8 cellular contexts compared by ENCODE assay signal in the genomic region with DNA sequence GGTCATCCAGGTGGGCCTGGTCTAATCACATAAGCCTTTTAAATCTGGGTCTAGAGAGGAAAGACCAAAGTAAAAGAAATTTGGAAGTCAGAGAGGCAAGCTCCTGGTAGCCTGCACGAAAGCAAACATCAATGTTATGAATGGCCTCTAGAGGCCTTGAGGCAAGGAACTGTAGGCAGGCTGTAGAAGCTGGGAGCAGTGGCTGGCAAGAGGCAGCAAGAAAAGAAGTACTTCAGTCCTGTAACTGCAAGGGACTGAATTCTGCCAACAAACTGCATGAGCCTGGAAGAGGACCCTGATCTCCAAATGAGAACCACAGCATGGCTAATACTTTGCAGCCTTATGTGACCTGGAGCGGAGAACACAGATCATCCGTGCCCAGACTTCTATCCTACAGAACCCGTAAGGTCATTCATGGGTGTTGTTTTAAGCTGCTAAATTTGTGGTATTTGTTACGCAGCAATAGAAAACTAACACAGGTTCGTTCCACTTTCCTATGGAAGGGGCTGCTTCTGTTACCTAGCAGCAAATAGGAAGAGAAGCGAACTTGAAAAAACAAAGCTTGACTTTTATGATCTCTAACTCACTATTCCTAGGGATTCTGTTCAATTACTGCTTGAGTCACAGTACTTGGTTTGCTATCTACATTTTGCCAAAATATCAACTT. TPM values are rescaled to one million over a fixed set of nuclear protein-coding genes. Genes with fewer than 3 reads are reported as not detected.
DNase-seq lines count a peak whose midpoint lies in the region; ATAC-seq and TF ChIP-seq lines count a peak whose summit lies in the region.

No MANE protein-coding gene starts in this region.

- peak overlapping the region; percentile 97 for H3K4me3 Mint-ChIP-seq in T-helper 17 cell
- peak overlapping the region; percentile 94 for H3K4me3 Mint-ChIP-seq in glutamatergic neuron (ENCODE audit: unreplicated experiment)
- peak overlapping the region; percentile 99 for H3K4me3 Mint-ChIP-seq in stimulated activated effector memory CD8-positive, alpha-beta T cell treated with anti-CD3 and anti-CD28 coated beads, Interleukin-12 subunit alpha, Interleukin-12 subunit beta, amount 100 ng/mL, for 72 hours

- no peaks in the 10 kb centered on the region for H3K9me3 ChIP-seq in T-helper 17 cell (ENCODE audit: control insufficient read depth, low read length, poor library complexity, severe bottlenecking)

- H3K27ac Mint-ChIP-seq in T-helper 17 cell (peak overlapping the region; percentile 97), glutamatergic neuron (ENCODE audit: unreplicated experiment) (peak overlapping the region; percentile 99)
- peak overlapping the region; percentile 98 for H3K27ac Mint-ChIP-seq in stimulated activated effector memory CD8-positive, alpha-beta T cell treated with anti-CD3 and anti-CD28 coated beads, Interleukin-12 subunit alpha, Interleukin-12 subunit beta, amount 100 ng/mL, for 72 hours

- no peak for TF ChIP-seq CTCF in glutamatergic neuron (IDR thresholded peaks at IDR 0.05; ENCODE audit: partially characterized antibody, unreplicated experiment)

- peaks cover 3% of the 10 kb centered on the region for H3K36me3 Mint-ChIP-seq in T-helper 17 cell (ENCODE audit: low read depth)
- no peaks in the 10 kb centered on the region for H3K36me3 Mint-ChIP-seq in glutamatergic neuron (ENCODE audit: unreplicated experiment)
- peaks cover 59% of the 10 kb centered on the region for H3K36me3 Mint-ChIP-seq in stimulated activated effector memory CD8-positive, alpha-beta T cell treated with anti-CD3 and anti-CD28 coated beads, Interleukin-12 subunit alpha, Interleukin-12 subunit beta, amount 100 ng/mL, for 72 hours

- DNase-seq in NOMO-1 treated with DMSO at 0.1 percent for 48 hours (lab: John Stamatoyannopoulos, UW; ENCODE audit: unreplicated experiment), result peak; percentile 11
- DNase-seq in NOMO-1 treated with dmso at 0.1 percent for 144 hours (lab: John Stamatoyannopoulos, UW; ENCODE audit: unreplicated experiment), result no peak
- DNase-seq in T-helper 17 cell, result no peak
- DNase-seq in glutamatergic neuron, result no peak
- DNase-seq in stimulated activated effector memory CD8-positive, alpha-beta T cell treated with anti-CD3 and anti-CD28 coated beads, Interleukin-12 subunit alpha, Interleukin-12 subunit beta, amount 100 ng/mL, for 72 hours (ENCODE audit: low spot score in 2 of 2), result no peak
- DNase-seq in amygdala (lab: John Stamatoyannopoulos, UW), result no peak

- ATAC-seq in T-helper 17 cell (no peak), GM21367 (IDR thresholded peaks at IDR 0.05; ENCODE audit: unreplicated experiment) (no peak), GM18907 (IDR thresholded peaks at IDR 0.05; ENCODE audit: unreplicated experiment) (no peak)
- ATAC-seq in stimulated activated effector memory CD8-positive, alpha-beta T cell treated with anti-CD3 and anti-CD28 coated beads, Interleukin-12 subunit alpha, Interleukin-12 subunit beta, amount 100 ng/mL, for 72 hours, result no peak

- peaks cover 40% of the 10 kb centered on the region for H3K4me1 Mint-ChIP-seq in T-helper 17 cell
- H3K4me1 Mint-ChIP-seq in glutamatergic neuron (ENCODE audit: low read depth, unreplicated experiment), result peaks cover 6% of the 10 kb centered on the region
- peaks cover 64% of the 10 kb centered on the region for H3K4me1 Mint-ChIP-seq in stimulated activated effector memory CD8-positive, alpha-beta T cell treated with anti-CD3 and anti-CD28 coated beads, Interleukin-12 subunit alpha, Interleukin-12 subunit beta, amount 100 ng/mL, for 72 hours

- H3K27me3 Mint-ChIP-seq in T-helper 17 cell, result no peaks in the 10 kb centered on the region
- H3K27me3 Mint-ChIP-seq in glutamatergic neuron (ENCODE audit: unreplicated experiment), result peaks cover 11% of the 10 kb centered on the region

- peaks cover 20% of the 10 kb centered on the region for H3K9me3 Mint-ChIP-seq in glutamatergic neuron (ENCODE audit: unreplicated experiment)
- no peaks in the 10 kb centered on the region for H3K9me3 Mint-ChIP-seq in stimulated activated effector memory CD8-positive, alpha-beta T cell treated with anti-CD3 and anti-CD28 coated beads, Interleukin-12 subunit alpha, Interleukin-12 subunit beta, amount 100 ng/mL, for 72 hours

RNA-seq across cellular contexts. Expression of gene IMMT, which starts 1.2 kb away (rescaled TPM):
- total RNA-seq in T-helper 17 cell, result 10 to 100 TPM; 57.8 to 61.3 TPM
- 124 TPM for total RNA-seq in glutamatergic neuron (ENCODE audit: unreplicated experiment)

RNA-seq across cellular contexts. Expression of gene MRPL35, which starts 5.2 kb away (rescaled TPM):
- total RNA-seq in T-helper 17 cell, result 1 to 10 TPM; 9.0 to 9.6 TPM
- 32.3 TPM for total RNA-seq in glutamatergic neuron (ENCODE audit: unreplicated experiment)
